ENCODE assay signal across 1 cellular context in genomic region chr16:69761983-69762842, GRCh38.
TF ChIP-seq lines count a peak whose summit lies in the region.

WWP2 (plus strand) TSS chr16:69762332; CDS start chr16:69787011, 24,679 bp downstream.

TF ChIP-seq in HepG2, 621 proteins besides CTCF, POLR2A, EP300 and RAD21 (continued from another document and continues in another):
- TF ChIP-seq, protein P1, sequence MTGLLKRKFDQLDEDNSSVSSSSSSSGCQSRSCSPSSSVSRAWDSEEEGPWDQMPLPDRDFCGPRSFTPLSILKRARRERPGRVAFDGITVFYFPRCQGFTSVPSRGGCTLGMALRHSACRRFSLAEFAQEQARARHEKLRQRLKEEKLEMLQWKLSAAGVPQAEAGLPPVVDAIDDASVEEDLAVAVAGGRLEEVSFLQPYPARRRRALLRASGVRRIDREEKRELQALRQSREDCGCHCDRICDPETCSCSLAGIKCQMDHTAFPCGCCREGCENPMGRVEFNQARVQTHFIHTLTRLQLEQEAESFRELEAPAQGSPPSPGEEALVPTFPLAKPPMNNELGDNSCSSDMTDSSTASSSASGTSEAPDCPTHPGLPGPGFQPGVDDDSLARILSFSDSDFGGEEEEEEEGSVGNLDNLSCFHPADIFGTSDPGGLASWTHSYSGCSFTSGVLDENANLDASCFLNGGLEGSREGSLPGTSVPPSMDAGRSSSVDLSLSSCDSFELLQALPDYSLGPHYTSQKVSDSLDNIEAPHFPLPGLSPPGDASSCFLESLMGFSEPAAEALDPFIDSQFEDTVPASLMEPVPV (CRISPR knock-in tag; IDR thresholded peaks at IDR 0.05) = peak; percentile 68; the same call in 1 of the 2 replicates
- TF ChIP-seq, protein P2, sequence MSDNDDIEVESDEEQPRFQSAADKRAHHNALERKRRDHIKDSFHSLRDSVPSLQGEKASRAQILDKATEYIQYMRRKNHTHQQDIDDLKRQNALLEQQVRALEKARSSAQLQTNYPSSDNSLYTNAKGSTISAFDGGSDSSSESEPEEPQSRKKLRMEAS (IDR thresholded peaks at IDR 0.05) = peak; percentile 92
- TF ChIP-seq, protein P3, sequence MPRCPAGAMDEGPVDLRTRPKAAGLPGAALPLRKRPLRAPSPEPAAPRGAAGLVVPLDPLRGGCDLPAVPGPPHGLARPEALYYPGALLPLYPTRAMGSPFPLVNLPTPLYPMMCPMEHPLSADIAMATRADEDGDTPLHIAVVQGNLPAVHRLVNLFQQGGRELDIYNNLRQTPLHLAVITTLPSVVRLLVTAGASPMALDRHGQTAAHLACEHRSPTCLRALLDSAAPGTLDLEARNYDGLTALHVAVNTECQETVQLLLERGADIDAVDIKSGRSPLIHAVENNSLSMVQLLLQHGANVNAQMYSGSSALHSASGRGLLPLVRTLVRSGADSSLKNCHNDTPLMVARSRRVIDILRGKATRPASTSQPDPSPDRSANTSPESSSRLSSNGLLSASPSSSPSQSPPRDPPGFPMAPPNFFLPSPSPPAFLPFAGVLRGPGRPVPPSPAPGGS (CRISPR knock-in tag; IDR thresholded peaks at IDR 0.05) = peak; percentile 80; the same call in 1 of the 2 replicates
- TF ChIP-seq ZNF629 (CRISPR knock-in tag; conservative IDR thresholded peaks at IDR 0.05) = peak; percentile 88
- peak; percentile 15; the same call in 1 of the 2 replicates for TF ChIP-seq CREM (IDR thresholded peaks at IDR 0.05)
- TF ChIP-seq CREM (CRISPR knock-in tag; IDR thresholded peaks at IDR 0.05) = no peak
- no peak for TF ChIP-seq SMAD9 (CRISPR knock-in tag; IDR thresholded peaks at IDR 0.05)
- peak; percentile 87 for TF ChIP-seq DMAP1 (CRISPR knock-in tag; IDR thresholded peaks at IDR 0.05)
- no peak for TF ChIP-seq ZBTB34 (CRISPR knock-in tag; IDR thresholded peaks at IDR 0.05)
- peak; percentile 32; the same call in 1 of the 2 replicates for TF ChIP-seq ZBTB21 (CRISPR knock-in tag; IDR thresholded peaks at IDR 0.05)
- TF ChIP-seq ZIK1 (CRISPR knock-in tag; IDR thresholded peaks at IDR 0.05; ENCODE audit: borderline replicate concordance, low read depth) = no peak
- 0 out of 2 replicates have a peak, but pooled peaks have one; percentile 53 for TF ChIP-seq ZNF136 (CRISPR knock-in tag; IDR thresholded peaks at IDR 0.05; ENCODE audit: low read depth)
- 0 out of 2 replicates have a peak, but pooled peaks have one; percentile 44 for TF ChIP-seq AKAP8 (CRISPR knock-in tag; IDR thresholded peaks at IDR 0.05)
- TF ChIP-seq IKZF4 (CRISPR knock-in tag; IDR thresholded peaks at IDR 0.05; ENCODE audit: borderline replicate concordance, low read depth, not compliant biosample characterization) = peak; percentile 65
- peak; percentile 93 for TF ChIP-seq KDM2A (CRISPR knock-in tag; IDR thresholded peaks at IDR 0.05; ENCODE audit: borderline replicate concordance, low read depth)
- TF ChIP-seq NR2F1 (CRISPR knock-in tag; IDR thresholded peaks at IDR 0.05) = peak in 1 of 2 experiments; percentile 59; a peak in 1 of 4 replicates
- no peak for TF ChIP-seq ZFP36 (IDR thresholded peaks at IDR 0.05; ENCODE audit: borderline replicate concordance, low read depth, low read length, partially characterized antibody)
- no peak for TF ChIP-seq ZNF879 (CRISPR knock-in tag; IDR thresholded peaks at IDR 0.05)
- TF ChIP-seq STAG1 (CRISPR knock-in tag; IDR thresholded peaks at IDR 0.05) = peak; percentile 3; the same call in 1 of the 2 replicates
- TF ChIP-seq ZNF574 (CRISPR knock-in tag; IDR thresholded peaks at IDR 0.05) = peak; percentile 98
- 0 out of 2 replicates have a peak, but pooled peaks have one; percentile 12 for TF ChIP-seq MIXL1 (CRISPR knock-in tag; IDR thresholded peaks at IDR 0.05)
- TF ChIP-seq TMF1 (CRISPR knock-in tag; IDR thresholded peaks at IDR 0.05; ENCODE audit: low read depth) = peak; percentile 78
- peak; percentile 53 for TF ChIP-seq GATAD2A (CRISPR knock-in tag; IDR thresholded peaks at IDR 0.05)
- 0 out of 4 replicates have a peak, but pooled peaks have one; percentile 23 to 64 for TF ChIP-seq HMGXB4 (CRISPR knock-in tag; IDR thresholded peaks at IDR 0.05; ENCODE audit: borderline replicate concordance in 1 of 2, low read depth in 1 of 2)
- TF ChIP-seq ZFY (CRISPR knock-in tag; IDR thresholded peaks at IDR 0.05) = peak; percentile 100
- no peak for TF ChIP-seq ZNF280B (CRISPR knock-in tag; IDR thresholded peaks at IDR 0.05; ENCODE audit: borderline replicate concordance)
- TF ChIP-seq ZFX (CRISPR knock-in tag; IDR thresholded peaks at IDR 0.05; ENCODE audit: low read depth) = peak; percentile 98
- TF ChIP-seq, protein P4, sequence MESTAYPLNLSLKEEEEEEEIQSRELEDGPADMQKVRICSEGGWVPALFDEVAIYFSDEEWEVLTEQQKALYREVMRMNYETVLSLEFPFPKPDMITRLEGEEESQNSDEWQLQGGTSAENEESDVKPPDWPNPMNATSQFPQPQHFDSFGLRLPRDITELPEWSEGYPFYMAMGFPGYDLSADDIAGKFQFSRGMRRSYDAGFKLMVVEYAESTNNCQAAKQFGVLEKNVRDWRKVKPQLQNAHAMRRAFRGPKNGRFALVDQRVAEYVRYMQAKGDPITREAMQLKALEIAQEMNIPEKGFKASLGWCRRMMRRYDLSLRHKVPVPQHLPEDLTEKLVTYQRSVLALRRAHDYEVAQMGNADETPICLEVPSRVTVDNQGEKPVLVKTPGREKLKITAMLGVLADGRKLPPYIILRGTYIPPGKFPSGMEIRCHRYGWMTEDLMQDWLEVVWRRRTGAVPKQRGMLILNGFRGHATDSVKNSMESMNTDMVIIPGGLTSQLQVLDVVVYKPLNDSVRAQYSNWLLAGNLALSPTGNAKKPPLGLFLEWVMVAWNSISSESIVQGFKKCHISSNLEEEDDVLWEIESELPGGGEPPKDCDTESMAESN (CRISPR knock-in tag; conservative IDR thresholded peaks at IDR 0.05) = peak; percentile 57; the same call in 1 of the 2 replicates
- peak; percentile 64 for TF ChIP-seq ZNF563 (CRISPR knock-in tag; IDR thresholded peaks at IDR 0.05)
- peak; percentile 26 for TF ChIP-seq ZNF883 (CRISPR knock-in tag; IDR thresholded peaks at IDR 0.05; ENCODE audit: not compliant biosample characterization)
- peak; percentile 68 for TF ChIP-seq ZSCAN25 (CRISPR knock-in tag; IDR thresholded peaks at IDR 0.05)
- TF ChIP-seq ZNF776 (CRISPR knock-in tag; IDR thresholded peaks at IDR 0.05) = 0 out of 2 replicates have a peak, but pooled peaks have one; percentile 31
- TF ChIP-seq, protein P5, sequence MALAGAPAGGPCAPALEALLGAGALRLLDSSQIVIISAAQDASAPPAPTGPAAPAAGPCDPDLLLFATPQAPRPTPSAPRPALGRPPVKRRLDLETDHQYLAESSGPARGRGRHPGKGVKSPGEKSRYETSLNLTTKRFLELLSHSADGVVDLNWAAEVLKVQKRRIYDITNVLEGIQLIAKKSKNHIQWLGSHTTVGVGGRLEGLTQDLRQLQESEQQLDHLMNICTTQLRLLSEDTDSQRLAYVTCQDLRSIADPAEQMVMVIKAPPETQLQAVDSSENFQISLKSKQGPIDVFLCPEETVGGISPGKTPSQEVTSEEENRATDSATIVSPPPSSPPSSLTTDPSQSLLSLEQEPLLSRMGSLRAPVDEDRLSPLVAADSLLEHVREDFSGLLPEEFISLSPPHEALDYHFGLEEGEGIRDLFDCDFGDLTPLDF (CRISPR knock-in tag; IDR thresholded peaks at IDR 0.05) = peak; percentile 62; the same call in 1 of the 2 replicates
- 0 out of 2 replicates have a peak, but pooled peaks have one; percentile 32 for TF ChIP-seq SMYD3 (CRISPR knock-in tag; IDR thresholded peaks at IDR 0.05)
- TF ChIP-seq ZNF703 (CRISPR knock-in tag; IDR thresholded peaks at IDR 0.05; ENCODE audit: borderline replicate concordance) = no peak
- TF ChIP-seq ZNF577 (CRISPR knock-in tag; IDR thresholded peaks at IDR 0.05; ENCODE audit: borderline replicate concordance, low read depth) = no peak
- peak; percentile 49 for TF ChIP-seq FOSL2 (CRISPR knock-in tag; IDR thresholded peaks at IDR 0.05)
- peak; percentile 22; the same call in 1 of the 2 replicates for TF ChIP-seq ZNF670 (CRISPR knock-in tag; IDR thresholded peaks at IDR 0.05; ENCODE audit: borderline replicate concordance)
- TF ChIP-seq, protein P6, sequence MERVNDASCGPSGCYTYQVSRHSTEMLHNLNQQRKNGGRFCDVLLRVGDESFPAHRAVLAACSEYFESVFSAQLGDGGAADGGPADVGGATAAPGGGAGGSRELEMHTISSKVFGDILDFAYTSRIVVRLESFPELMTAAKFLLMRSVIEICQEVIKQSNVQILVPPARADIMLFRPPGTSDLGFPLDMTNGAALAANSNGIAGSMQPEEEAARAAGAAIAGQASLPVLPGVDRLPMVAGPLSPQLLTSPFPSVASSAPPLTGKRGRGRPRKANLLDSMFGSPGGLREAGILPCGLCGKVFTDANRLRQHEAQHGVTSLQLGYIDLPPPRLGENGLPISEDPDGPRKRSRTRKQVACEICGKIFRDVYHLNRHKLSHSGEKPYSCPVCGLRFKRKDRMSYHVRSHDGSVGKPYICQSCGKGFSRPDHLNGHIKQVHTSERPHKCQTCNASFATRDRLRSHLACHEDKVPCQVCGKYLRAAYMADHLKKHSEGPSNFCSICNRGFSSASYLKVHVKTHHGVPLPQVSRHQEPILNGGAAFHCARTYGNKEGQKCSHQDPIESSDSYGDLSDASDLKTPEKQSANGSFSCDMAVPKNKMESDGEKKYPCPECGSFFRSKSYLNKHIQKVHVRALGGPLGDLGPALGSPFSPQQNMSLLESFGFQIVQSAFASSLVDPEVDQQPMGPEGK (CRISPR knock-in tag; IDR thresholded peaks at IDR 0.05) = peak; percentile 78
- TF ChIP-seq, protein P7, sequence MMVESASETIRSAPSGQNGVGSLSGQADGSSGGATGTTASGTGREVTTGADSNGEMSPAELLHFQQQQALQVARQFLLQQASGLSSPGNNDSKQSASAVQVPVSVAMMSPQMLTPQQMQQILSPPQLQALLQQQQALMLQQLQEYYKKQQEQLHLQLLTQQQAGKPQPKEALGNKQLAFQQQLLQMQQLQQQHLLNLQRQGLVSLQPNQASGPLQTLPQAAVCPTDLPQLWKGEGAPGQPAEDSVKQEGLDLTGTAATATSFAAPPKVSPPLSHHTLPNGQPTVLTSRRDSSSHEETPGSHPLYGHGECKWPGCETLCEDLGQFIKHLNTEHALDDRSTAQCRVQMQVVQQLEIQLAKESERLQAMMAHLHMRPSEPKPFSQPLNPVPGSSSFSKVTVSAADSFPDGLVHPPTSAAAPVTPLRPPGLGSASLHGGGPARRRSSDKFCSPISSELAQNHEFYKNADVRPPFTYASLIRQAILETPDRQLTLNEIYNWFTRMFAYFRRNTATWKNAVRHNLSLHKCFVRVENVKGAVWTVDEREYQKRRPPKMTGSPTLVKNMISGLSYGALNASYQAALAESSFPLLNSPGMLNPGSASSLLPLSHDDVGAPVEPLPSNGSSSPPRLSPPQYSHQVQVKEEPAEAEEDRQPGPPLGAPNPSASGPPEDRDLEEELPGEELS (CRISPR knock-in tag; IDR thresholded peaks at IDR 0.05) = 0 out of 2 replicates have a peak, but pooled peaks have one; percentile 24
